In the genomic region with DNA sequence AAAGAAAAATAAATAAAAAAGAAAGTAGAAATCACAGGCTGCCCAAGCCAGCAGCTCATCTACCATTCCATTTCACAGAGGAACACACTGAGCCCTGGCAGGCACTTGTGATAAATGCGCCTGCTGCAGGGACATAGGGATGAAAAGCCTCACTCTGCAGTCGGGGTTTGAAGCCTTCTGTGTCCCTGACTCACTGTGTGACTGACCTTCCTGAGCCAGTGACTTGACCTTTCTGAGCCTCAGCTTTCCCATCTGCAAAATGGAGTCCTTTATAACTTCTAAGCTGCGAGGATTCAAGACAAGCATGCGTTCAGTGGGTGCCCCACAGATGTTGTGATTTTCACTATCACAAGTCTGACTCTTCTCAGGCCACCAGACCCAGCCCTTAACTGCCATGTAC, we compare ENCODE assay signal across 22 cellular contexts. TPM values are rescaled to one million over a fixed set of nuclear protein-coding genes. Genes with fewer than 3 reads are reported as not detected.
DNase-seq lines count a peak whose midpoint lies in the region; ATAC-seq and TF ChIP-seq lines count a peak whose summit lies in the region.
"Had no signal": no experiment of that assay in that cellular context is flagged by ENCODE, and none has a peak within 500 bp of the region (broad histone marks: within the 10 kb centered on the region; RNA-seq: fewer than 3 reads in every experiment).

No MANE protein-coding gene starts in this region.

- H3K23ac ChIP-seq in neuronal stem cell (ENCODE audit: low read depth, low read length, poor library complexity) = no peak overlapping the region

- H3K4me1 ChIP-seq in esophagus muscularis mucosa = peaks cover 80 to 100% (median 96%) of the 10 kb centered on the region in 4 donors
- peaks cover 0 to 11% of the 10 kb centered on the region in 2 donors for H3K4me1 ChIP-seq in neuronal stem cell (ENCODE audit: control insufficient read depth in 2 of 2, insufficient read depth in 1 of 2, low read depth in 1 of 2, low read length in 2 of 2)
- H3K4me1 ChIP-seq in mucosa of descending colon (ENCODE audit: low read depth) = no peaks in the 10 kb centered on the region

- peak overlapping the region; percentile 29 for H2BK5ac ChIP-seq in neuronal stem cell (ENCODE audit: low read length)

- H4K91ac ChIP-seq in neuronal stem cell (ENCODE audit: low read depth, low read length, poor library complexity) = no peak overlapping the region

- H3K36me3 ChIP-seq in esophagus muscularis mucosa (peaks cover 6 to 48% (median 38%) of the 10 kb centered on the region in 4 donors), neuronal stem cell (replicated peaks in 1 of 2; ENCODE audit: control insufficient read depth in 2 of 2, insufficient read depth in 2 of 2, low read length in 2 of 2) (no peaks in the 10 kb centered on the region), mucosa of descending colon (ENCODE audit: low read depth) (no peaks in the 10 kb centered on the region)
- H3K36me3 ChIP-seq: BLaER1 had no signal

- WGBS in esophagus muscularis mucosa = 88% methylated on average over 4 of the region's 4 CpGs
- no CpG with 5 or more reads among the region's 4 CpGs for WGBS in neuronal stem cell (ENCODE audit: extremely low coverage in 2 of 2, insufficient read length in 2 of 2, insufficient replicate concordance in 1 of 2), 2 donors

- TF ChIP-seq POLR2A in esophagus muscularis mucosa (IDR thresholded peaks at IDR 0.05; ENCODE audit: low read depth) = no peak

- no peaks in the 10 kb centered on the region for H3K79me1 ChIP-seq in neuronal stem cell (ENCODE audit: low read depth, low read length)

- H4K8ac ChIP-seq in neuronal stem cell (ENCODE audit: low read depth, low read length) = no peak overlapping the region

- DNase-seq in left cardiac atrium (peak; percentile 19), left ventricle myocardium superior (no peak), esophagus muscularis mucosa (ENCODE audit: extremely low spot score) (no peak), neuronal stem cell (ENCODE audit: low spot score) (no peak), foreskin melanocyte (no peak), UCSD-AML1 (lab: John Stamatoyannopoulos, UW; ENCODE audit: unreplicated experiment) (no peak), mucosa of descending colon (no peak)
- DNase-seq in activated CD4-positive, alpha-beta T cell treated with anti-CD3 and anti-CD28 coated beads, Interleukin-2, amount 50 U/mL, for 1 hour = no peak
- DNase-seq: activated CD4-positive, alpha-beta T cell treated with anti-CD3 and anti-CD28 coated beads for 48 hours; activated CD8-positive, alpha-beta memory T cell treated with anti-CD3 and anti-CD28 coated beads, Interleukin-2, amount 10 ng/mL, durations not matched to agents 7 days and 5 days; HFFc6; midbrain; NCI-H1417 treated with DMSO at 0.1 percent for 48 hours; NCI-H2107; NCI-H510A treated with DMSO at 0.1 percent for 48 hours; nephron progenitor cell; RPMI8226; stimulated activated CD4-positive, alpha-beta T cell treated with anti-CD3 and anti-CD28 coated beads, Interleukin-4, amount 100 ng/mL, for 1 hour had no signal

- H3K4me3 ChIP-seq in esophagus muscularis mucosa (no peak overlapping the region), neuronal stem cell (ENCODE audit: low read length in 2 of 2) (no peak overlapping the region), mucosa of descending colon (no peak overlapping the region)
- H3K4me3 ChIP-seq: BLaER1, smooth muscle cell had no signal

- H2BK15ac ChIP-seq in neuronal stem cell (ENCODE audit: low read length) = no peak overlapping the region

- TF ChIP-seq CTCF in esophagus muscularis mucosa (IDR thresholded peaks at IDR 0.05) (no peak), mucosa of descending colon (IDR thresholded peaks at IDR 0.05) (no peak)

- intact Hi-C loops in left cardiac atrium (cut with DNase I) (no loop called here), left ventricle myocardium superior (cut with micrococcal nuclease) (no loop called here), esophagus muscularis mucosa (cut with DNase I) (no loop called here), mucosa of descending colon (cut with DNase I, micrococcal nuclease) (no loop called here)

- H3K27ac ChIP-seq in esophagus muscularis mucosa (replicated peaks in 1 of 4) (peak overlapping the region; percentile 87 to 93 (median 88)), neuronal stem cell (replicated peaks; ENCODE audit: low read length) (no peak overlapping the region)

- no peak for TF ChIP-seq EP300 in esophagus muscularis mucosa (IDR thresholded peaks at IDR 0.05)

- ATAC-seq in left cardiac atrium = no peak
- no peak for ATAC-seq in left ventricle myocardium superior
- no peak for ATAC-seq in mucosa of descending colon
- ATAC-seq: activated CD8-positive, alpha-beta memory T cell treated with anti-CD3 and anti-CD28 coated beads, Interleukin-2, amount 10 ng/mL, durations not matched to agents 7 days and 5 days; activated naive CD4-positive, alpha-beta T cell treated with anti-CD3 and anti-CD28 coated beads, Interleukin-2, amount 50 U/mL, for 72 hours had no signal

- H3K9ac ChIP-seq in neuronal stem cell (ENCODE audit: low read depth, low read length, poor library complexity) = peak overlapping the region; percentile 12
- H3K9ac ChIP-seq: BLaER1 had no signal

- H3K4ac ChIP-seq in neuronal stem cell (ENCODE audit: low read length) = no peak overlapping the region

- H2BK120ac ChIP-seq in neuronal stem cell (ENCODE audit: low read depth, low read length) = no peak overlapping the region

- peak overlapping the region; percentile 97 for H2AK5ac ChIP-seq in neuronal stem cell (ENCODE audit: low read depth, low read length)

- H3K9me3 ChIP-seq in esophagus muscularis mucosa = no peaks in the 10 kb centered on the region
- no peaks in the 10 kb centered on the region for H3K9me3 ChIP-seq in neuronal stem cell (replicated peaks in 1 of 2; ENCODE audit: control insufficient read depth in 2 of 2, insufficient read depth in 1 of 2, low read depth in 1 of 2, low read length in 2 of 2)
- no peaks in the 10 kb centered on the region for H3K9me3 ChIP-seq in mucosa of descending colon
- H3K9me3 ChIP-seq: BLaER1 had no signal

- no peak overlapping the region for H2AFZ ChIP-seq in neuronal stem cell (ENCODE audit: low read length)

- peak overlapping the region; percentile 41 for H3K18ac ChIP-seq in neuronal stem cell (ENCODE audit: low read length)

- H3K14ac ChIP-seq in neuronal stem cell (ENCODE audit: low read length) = no peak overlapping the region

- no peak overlapping the region for H3K4me2 ChIP-seq in neuronal stem cell (ENCODE audit: insufficient read depth, low read length, poor library complexity, severe bottlenecking)
- H3K4me2 ChIP-seq: BLaER1, smooth muscle cell had no signal

- H3K27me3 ChIP-seq in esophagus muscularis mucosa = no peaks in the 10 kb centered on the region
- H3K27me3 ChIP-seq in neuronal stem cell (ENCODE audit: control insufficient read depth in 3 of 3, insufficient read depth in 3 of 3, low read depth in 1 of 3, low read length in 3 of 3) = peaks cover 0 to 15% (median 3%) of the 10 kb centered on the region in 3 experiments

- H2BK12ac ChIP-seq in neuronal stem cell (ENCODE audit: low read length) = no peak overlapping the region

RNA-seq across cellular contexts. Expression of gene TGM2, which starts 5.5 kb away (rescaled TPM):
- total RNA-seq in left cardiac atrium (100 to 1,000 TPM; 383 to 695 TPM), left ventricle myocardium superior (473 TPM), esophagus muscularis mucosa (100 to 1,000 TPM; 170 to 385 (median 212) TPM), mucosa of descending colon (10 to 100 TPM; 14.9 to 62.2 (median 33.3) TPM)
- polyA plus RNA-seq in neuronal stem cell (2013, experiment 1 of 2) = 0.46 TPM
- 0.39 TPM for polyA plus RNA-seq in neuronal stem cell (2013, experiment 2 of 2)
- total RNA-seq: activated T-helper 1 cell treated with anti-CD3 and anti-CD28 coated beads, Interleukin-12 subunit alpha, Interleukin-12 subunit beta, Interleukin-2, Interleukin-4 antibody, amounts not matched to agents 30 ng/mL and 10 ng/mL and 1 ng/mL, durations not matched to agents 14 hours and 24 hours and 36 hours had no signal
